Comparison of ENCODE assay signal across 8 cellular contexts in the genomic region with DNA sequence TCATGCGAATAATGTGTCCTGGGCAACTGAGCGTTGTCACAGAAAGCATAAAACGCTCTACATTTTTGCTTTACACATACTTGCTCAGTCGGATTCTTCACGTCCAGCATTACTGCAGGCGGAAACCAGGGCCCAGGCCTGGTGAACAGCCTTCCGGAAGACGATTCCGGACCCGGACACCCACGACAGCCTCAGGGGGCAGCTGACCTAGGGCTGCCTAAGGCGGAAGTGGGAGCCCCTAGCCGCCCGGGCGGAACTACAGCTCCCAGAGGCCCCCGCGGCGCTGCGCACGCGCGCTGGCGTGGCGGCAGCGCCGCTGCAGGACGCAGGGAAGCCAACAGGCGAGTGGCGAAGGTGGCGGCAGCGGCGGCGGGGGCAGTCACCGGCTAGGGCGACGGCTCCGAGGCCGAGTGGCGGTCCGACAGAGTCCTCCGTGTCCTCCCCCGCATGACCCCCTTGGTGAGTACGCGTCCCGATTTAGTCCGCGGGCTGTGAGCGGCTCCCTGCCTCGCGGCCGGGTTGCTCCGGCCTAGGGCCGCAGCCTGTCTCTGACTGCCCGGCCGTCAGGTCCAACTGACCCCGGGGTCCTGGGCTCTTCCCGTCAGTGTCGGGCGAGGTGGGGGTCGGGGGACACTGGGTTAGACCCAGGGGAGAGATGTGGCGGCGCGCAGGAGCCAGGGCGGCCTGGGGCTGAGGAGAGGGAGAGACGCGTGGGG.
A peak's percentile ranks its signal among the peaks of the same experiment; 100 is the strongest.
DNase-seq lines count a peak whose midpoint lies in the region; ATAC-seq and TF ChIP-seq lines count a peak whose summit lies in the region.

A gene with protein sequence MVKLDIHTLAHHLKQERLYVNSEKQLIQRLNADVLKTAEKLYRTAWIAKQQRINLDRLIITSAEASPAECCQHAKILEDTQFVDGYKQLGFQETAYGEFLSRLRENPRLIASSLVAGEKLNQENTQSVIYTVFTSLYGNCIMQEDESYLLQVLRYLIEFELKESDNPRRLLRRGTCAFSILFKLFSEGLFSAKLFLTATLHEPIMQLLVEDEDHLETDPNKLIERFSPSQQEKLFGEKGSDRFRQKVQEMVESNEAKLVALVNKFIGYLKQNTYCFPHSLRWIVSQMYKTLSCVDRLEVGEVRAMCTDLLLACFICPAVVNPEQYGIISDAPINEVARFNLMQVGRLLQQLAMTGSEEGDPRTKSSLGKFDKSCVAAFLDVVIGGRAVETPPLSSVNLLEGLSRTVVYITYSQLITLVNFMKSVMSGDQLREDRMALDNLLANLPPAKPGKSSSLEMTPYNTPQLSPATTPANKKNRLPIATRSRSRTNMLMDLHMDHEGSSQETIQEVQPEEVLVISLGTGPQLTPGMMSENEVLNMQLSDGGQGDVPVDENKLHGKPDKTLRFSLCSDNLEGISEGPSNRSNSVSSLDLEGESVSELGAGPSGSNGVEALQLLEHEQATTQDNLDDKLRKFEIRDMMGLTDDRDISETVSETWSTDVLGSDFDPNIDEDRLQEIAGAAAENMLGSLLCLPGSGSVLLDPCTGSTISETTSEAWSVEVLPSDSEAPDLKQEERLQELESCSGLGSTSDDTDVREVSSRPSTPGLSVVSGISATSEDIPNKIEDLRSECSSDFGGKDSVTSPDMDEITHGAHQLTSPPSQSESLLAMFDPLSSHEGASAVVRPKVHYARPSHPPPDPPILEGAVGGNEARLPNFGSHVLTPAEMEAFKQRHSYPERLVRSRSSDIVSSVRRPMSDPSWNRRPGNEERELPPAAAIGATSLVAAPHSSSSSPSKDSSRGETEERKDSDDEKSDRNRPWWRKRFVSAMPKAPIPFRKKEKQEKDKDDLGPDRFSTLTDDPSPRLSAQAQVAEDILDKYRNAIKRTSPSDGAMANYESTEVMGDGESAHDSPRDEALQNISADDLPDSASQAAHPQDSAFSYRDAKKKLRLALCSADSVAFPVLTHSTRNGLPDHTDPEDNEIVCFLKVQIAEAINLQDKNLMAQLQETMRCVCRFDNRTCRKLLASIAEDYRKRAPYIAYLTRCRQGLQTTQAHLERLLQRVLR (N-terminal part only) (plus strand): TSS at position 326 of the 716 bp plus-strand sequence. CDS start 37,096 bp downstream, outside the sequence.

- ATAC-seq in HG02970 (IDR thresholded peaks at IDR 0.05; ENCODE audit: low FRiP score, unreplicated experiment): peak; percentile 90

- TF ChIP-seq CTCF in retinal pigment epithelial cell (conservative IDR thresholded peaks at IDR 0.05; ENCODE audit: low read depth, low read length): peak; percentile 29

- peak within 1 kb of the TSS; percentile 94 for H3K4me3 ChIP-seq in retinal pigment epithelial cell (ENCODE audit: low read length)

- DNase-seq in NCI-H187 (lab: John Stamatoyannopoulos, UW): peak; percentile 61 to 67
- DNase-seq in NCI-H187 treated with DMSO at 0.1 percent for 48 hours (lab: John Stamatoyannopoulos, UW): no peak
- DNase-seq in NCI-H2029 (lab: John Stamatoyannopoulos, UW): peak; percentile 95
- DNase-seq in T-helper 9 cell: peak; percentile 83
- peak; percentile 97 for DNase-seq in astrocyte of the hippocampus (ENCODE audit: low read depth, low spot score)
- DNase-seq in hippocampal formation (lab: John Stamatoyannopoulos, UW): peak; percentile 78 to 89
- no peak for DNase-seq in retinal pigment epithelial cell (ENCODE audit: low read depth)

Comparison
In these comparisons a context has a peak if more than half of its experiments do, and no peak if none do; other contexts are left out.
1. DNase-seq: peak in NCI-H187 (2 of 2), NCI-H2029 (single experiment), T-helper 9 cell (single experiment), astrocyte of the hippocampus (single experiment) and hippocampal formation (2 of 2); none in NCI-H187 treated with DMSO at 0.1 percent for 48 hours (single experiment) and retinal pigment epithelial cell (single experiment).